In the genomic region with DNA sequence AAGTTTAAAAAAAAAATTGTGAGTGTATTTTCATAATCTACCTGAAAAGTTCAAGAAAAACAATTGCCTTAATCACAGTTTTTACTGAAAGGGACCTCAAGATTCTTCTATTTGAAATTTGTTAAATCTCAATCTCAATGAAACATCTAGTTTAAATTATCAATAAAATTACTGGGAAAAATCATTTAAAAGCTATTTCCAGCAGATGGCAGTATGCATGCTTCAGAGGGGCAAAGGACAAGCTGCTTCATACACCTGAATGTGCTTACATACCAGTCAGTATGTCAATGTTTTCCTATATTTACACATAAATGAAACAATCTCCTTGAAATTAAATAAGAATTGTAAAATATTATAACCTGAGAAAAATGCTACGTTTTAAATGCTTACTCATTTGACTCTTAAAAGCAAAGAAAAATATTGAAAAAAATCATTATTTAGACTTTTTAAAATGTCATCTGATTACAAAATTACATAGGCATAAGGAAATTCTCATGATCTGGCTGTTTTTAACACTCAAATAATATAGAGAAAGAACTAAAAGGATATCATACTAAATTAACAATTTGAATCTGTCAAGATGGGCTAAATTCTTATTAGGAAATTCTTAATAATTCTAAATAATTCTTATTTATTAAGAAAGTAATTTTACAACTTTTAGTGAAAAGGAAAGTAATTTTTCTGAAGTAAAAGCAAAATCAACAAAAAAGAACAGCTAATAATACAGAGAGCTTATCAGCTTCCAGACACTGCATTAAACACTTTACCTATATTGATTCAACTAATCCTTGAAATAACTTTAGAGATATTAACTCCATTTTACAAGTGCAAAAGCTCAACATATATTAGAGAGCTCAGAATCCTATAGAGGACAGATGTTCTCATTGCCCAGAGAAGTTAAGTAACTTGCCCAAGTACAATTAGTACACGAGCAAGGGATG, we compare ENCODE assay signal across 9 cellular contexts.
DNase-seq lines count a peak whose midpoint lies in the region; ATAC-seq lines count a peak whose summit lies in the region.
"Had no signal": no experiment of that assay in that cellular context is flagged by ENCODE, and none has a peak within 500 bp of the region (broad histone marks: within the 10 kb centered on the region; RNA-seq: fewer than 3 reads in every experiment).

No MANE protein-coding gene starts in this region.

- DNase-seq in DMS 273 (lab: John Stamatoyannopoulos, UW; ENCODE audit: unreplicated experiment) (peak; percentile 56), DMS 273 treated with DMSO at 0.1 percent for 48 hours (lab: John Stamatoyannopoulos, UW) (no peak), NAMALWA (ENCODE audit: low spot score) (peak; percentile 45), astrocyte of the hippocampus (ENCODE audit: low read depth, low spot score) (peak; percentile 48), left lobe of liver (ENCODE audit: low spot score) (no peak), C1 segment of cervical spinal cord (lab: John Stamatoyannopoulos, UW) (no peak)
- DNase-seq: activated B cell treated with CpG ODN at 0.5 μM for 24 hours had no signal

- ATAC-seq in left lobe of liver (peak; percentile 82), GM19452 (IDR thresholded peaks at IDR 0.05; ENCODE audit: unreplicated experiment) (no peak), GM21737 (IDR thresholded peaks at IDR 0.05; ENCODE audit: unreplicated experiment) (no peak)

Comparison
In these comparisons a context has a peak if more than half of its experiments do, and no peak if none do; other contexts are left out.
1. DNase-seq: peak in DMS 273 (single experiment), NAMALWA (single experiment) and astrocyte of the hippocampus (single experiment); none in DMS 273 treated with DMSO at 0.1 percent for 48 hours (single experiment), left lobe of liver (single experiment) and C1 segment of cervical spinal cord (0 of 14).